10 cellular contexts compared by ENCODE assay signal in genomic region chr7:120402368-120402767, GRCh38.
DNase-seq lines count a peak whose midpoint lies in the region; ATAC-seq, FAIRE-seq and TF ChIP-seq lines count a peak whose summit lies in the region.
"Had no signal": no experiment of that assay in that cellular context is flagged by ENCODE, and none has a peak within 500 bp of the region (broad histone marks: within the 10 kb centered on the region; RNA-seq: fewer than 3 reads in every experiment).

No MANE protein-coding gene starts in this region.

- H3K36me3 ChIP-seq in HCT116 (ENCODE audit: control insufficient read depth in 1 of 2, insufficient read depth in 2 of 2, low read length in 2 of 2) = no peaks in the 10 kb centered on the region
- H3K36me3 ChIP-seq in Caco-2 (ENCODE audit: control insufficient read depth, insufficient read depth, low read length) = no peaks in the 10 kb centered on the region
- H3K36me3 ChIP-seq in CD8-positive, alpha-beta T cell (ENCODE audit: insufficient read depth, low read length) = no peaks in the 10 kb centered on the region

- TF ChIP-seq POLR2A in HCT116 (IDR thresholded peaks at IDR 0.05; ENCODE audit: borderline replicate concordance, extremely low read depth, insufficient read depth, insufficient read length) = no peak

- H3K27me3 Mint-ChIP-seq in WTC11 (ENCODE audit: low read depth) (no peaks in the 10 kb centered on the region), Caco-2 (ENCODE audit: insufficient read depth, unreplicated experiment) (peaks cover 2% of the 10 kb centered on the region)
- H3K27me3 Mint-ChIP-seq in CD8-positive, alpha-beta T cell (ENCODE audit: low read depth) = no peaks in the 10 kb centered on the region
- H3K27me3 Mint-ChIP-seq: IgD-negative memory B cell had no signal

- H3K4me1 Mint-ChIP-seq in WTC11 (peaks cover 18% of the 10 kb centered on the region), Caco-2 (ENCODE audit: low read depth, unreplicated experiment) (no peaks in the 10 kb centered on the region)
- no peaks in the 10 kb centered on the region for H3K4me1 Mint-ChIP-seq in CD8-positive, alpha-beta T cell (ENCODE audit: low read depth)

- H4K20me1 ChIP-seq in HCT116 (ENCODE audit: insufficient read depth) = no peaks in the 10 kb centered on the region

- no peak for TF ChIP-seq RAD21 in HCT116 (IDR thresholded peaks at IDR 0.05; ENCODE audit: low read depth)

- no peak overlapping the region for H3K9ac ChIP-seq in HCT116 (ENCODE audit: low read length)

- intact Hi-C loops in HCT116 (cut with micrococcal nuclease) (no loop called here), Caco-2 (cut with micrococcal nuclease; ENCODE audit: unreplicated experiment) (no loop called here)
- intact Hi-C loops in CD8-positive, alpha-beta T cell (cut with DNase I, micrococcal nuclease) = no loop called here

- H3K27ac ChIP-seq in HCT116 (ENCODE audit: low read depth, low read length) = no peak overlapping the region
- H3K27ac ChIP-seq in CD8-positive, alpha-beta T cell (ENCODE audit: low read depth, low read length) = no peak overlapping the region

- peak; percentile 84 for FAIRE-seq in islet of Langerhans (lab: Jason Lieb, UNC)

- H3K9me2 ChIP-seq in HCT116 (ENCODE audit: insufficient read depth) = no peaks in the 10 kb centered on the region

- H3K36me3 Mint-ChIP-seq in WTC11 (no peaks in the 10 kb centered on the region), Caco-2 (ENCODE audit: insufficient read depth, unreplicated experiment) (no peaks in the 10 kb centered on the region)
- H3K36me3 Mint-ChIP-seq in CD8-positive, alpha-beta T cell = no peaks in the 10 kb centered on the region
- H3K36me3 Mint-ChIP-seq: IgD-negative memory B cell had no signal

- H3K4me2 ChIP-seq in HCT116 (ENCODE audit: low read length) = peak overlapping the region; percentile 39; the same call in 1 of the 2 replicates

- BruUV-seq in HCT116 (replicated peaks; lab: Mats Ljungman, UMichigan) (no TSS peak), Caco-2 (replicated peaks; lab: Mats Ljungman, UMichigan) (no TSS peak)

- H3K9me3 Mint-ChIP-seq in WTC11 (no peaks in the 10 kb centered on the region), Caco-2 (ENCODE audit: unreplicated experiment) (no peaks in the 10 kb centered on the region)
- H3K9me3 Mint-ChIP-seq in CD8-positive, alpha-beta T cell = peaks cover 2% of the 10 kb centered on the region

- CTCF ChIA-PET in HCT116 (lab: Charles Lee) = no interaction called here
- CTCF ChIA-PET in WTC11 (lab: Charles Lee) = no interaction called here
- CTCF ChIA-PET in Caco-2 (lab: Charles Lee) = no interaction called here
- CTCF ChIA-PET in CD8-positive, alpha-beta T cell (lab: Charles Lee) = interaction anchor here (1.0 kb wide), 1 partner anchor 13 kb away, joined by 5 read pairs; no protein-coding TSS in a partner anchor

- H3K4me3 ChIP-seq in HCT116 (replicated peaks in 1 of 2; ENCODE audit: low read depth in 1 of 2, low read length in 2 of 2) (no peak overlapping the region), Caco-2 (ENCODE audit: low read depth, low read length) (no peak overlapping the region)
- H3K4me3 ChIP-seq in CD8-positive, alpha-beta T cell (ENCODE audit: low read depth, low read length) = no peak overlapping the region

- H3K4me3 Mint-ChIP-seq in WTC11 (no peak overlapping the region), Caco-2 (ENCODE audit: unreplicated experiment) (no peak overlapping the region)
- H3K4me3 Mint-ChIP-seq in CD8-positive, alpha-beta T cell = no peak overlapping the region
- H3K4me3 Mint-ChIP-seq: IgD-negative memory B cell had no signal

- H3K27me3 ChIP-seq in HCT116 (ENCODE audit: insufficient read depth, low read length) = no peaks in the 10 kb centered on the region
- H3K27me3 ChIP-seq in Caco-2 (replicated peaks; ENCODE audit: control insufficient read depth, insufficient read depth, low read length) = no peaks in the 10 kb centered on the region
- no peaks in the 10 kb centered on the region for H3K27me3 ChIP-seq in CD8-positive, alpha-beta T cell (ENCODE audit: insufficient read depth, low read length)

- TF ChIP-seq CTCF in HCT116 (IDR thresholded peaks at IDR 0.05 in 2 of 3, conservative IDR thresholded peaks at IDR 0.05 in 1 of 3; ENCODE audit: borderline replicate concordance in 1 of 3, insufficient read depth in 1 of 3, low read depth in 2 of 3, low read length in 2 of 3) (no peak), WTC11 (IDR thresholded peaks at IDR 0.05) (no peak), Caco-2 (IDR thresholded peaks at IDR 0.05; ENCODE audit: insufficient read depth in 1 of 2, low read depth in 1 of 2, low read length in 1 of 2, severe bottlenecking in 1 of 2, unreplicated experiment in 1 of 2) (no peak)
- no peak for TF ChIP-seq CTCF in CD8-positive, alpha-beta T cell (IDR thresholded peaks at IDR 0.05)

- no peaks in the 10 kb centered on the region for H3K79me2 ChIP-seq in HCT116 (ENCODE audit: insufficient read depth, low read length)

- RAD21 ChIA-PET in HCT116 (lab: Charles Lee; ENCODE audit: low non-redundant PET in 1 of 2, low total read pairs in 2 of 2, uncharacterized antibody in 2 of 2, unreplicated experiment in 2 of 2) = no interaction called here

- no peak overlapping the region for H3K27ac Mint-ChIP-seq in WTC11
- H3K27ac Mint-ChIP-seq in Caco-2 (ENCODE audit: unreplicated experiment) = no peak overlapping the region
- H3K27ac Mint-ChIP-seq in CD8-positive, alpha-beta T cell = no peak overlapping the region
- H3K27ac Mint-ChIP-seq: IgD-negative memory B cell had no signal

- H3K4me1 ChIP-seq in HCT116 (ENCODE audit: control insufficient read depth in 1 of 2, insufficient read depth in 2 of 2, low read length in 2 of 2) (peaks cover 0 to 13% of the 10 kb centered on the region in 2 experiments; a peak in 2 of 4 replicates), Caco-2 (no peaks in the 10 kb centered on the region)
- H3K4me1 ChIP-seq in CD8-positive, alpha-beta T cell (ENCODE audit: insufficient read depth, low read length) = no peaks in the 10 kb centered on the region

- H3K9me3 ChIP-seq in HCT116 (ENCODE audit: control insufficient read depth in 1 of 2, insufficient read depth in 1 of 2, low read depth in 1 of 2, low read length in 2 of 2) = no peaks in the 10 kb centered on the region
- H3K9me3 ChIP-seq in Caco-2 = no peaks in the 10 kb centered on the region
- H3K9me3 ChIP-seq in CD8-positive, alpha-beta T cell (ENCODE audit: low read length) = no peaks in the 10 kb centered on the region

- peak; percentile 53 for ATAC-seq in GM18861 (IDR thresholded peaks at IDR 0.05; ENCODE audit: unreplicated experiment)
- ATAC-seq in HCT116 = no peak
- peak; percentile 55 for ATAC-seq in HG03565 (IDR thresholded peaks at IDR 0.05; ENCODE audit: unreplicated experiment)
- no peak for ATAC-seq in WTC11
- ATAC-seq in CD8-positive, alpha-beta T cell = no peak

- H2AFZ ChIP-seq in HCT116 (ENCODE audit: low read depth, low read length, poor library complexity, severe bottlenecking) = peak overlapping the region; percentile 65

- no peak for DNase-seq in HCT116 (ENCODE audit: low read depth, low spot score)
- no peak for DNase-seq in WTC11 (ENCODE audit: low spot score)
- DNase-seq in Caco-2 = no peak
- DNase-seq in activated naive CD4-positive, alpha-beta T cell treated with anti-CD3 and anti-CD28 coated beads, Interleukin-2, amount 50 U/mL, for 16 hours = no peak
- DNase-seq in CD8-positive, alpha-beta T cell = no peak
- DNase-seq: DMS79 treated with DMSO at 0.1 percent for 48 hours had no signal

- POLR2A ChIA-PET in HCT116 (lab: Charles Lee) = no interaction called here
- POLR2A ChIA-PET in WTC11 (lab: Charles Lee) = no interaction called here
- POLR2A ChIA-PET in Caco-2 (lab: Charles Lee) = no interaction called here
- POLR2A ChIA-PET in CD8-positive, alpha-beta T cell (lab: Charles Lee) = no interaction called here

TF ChIP-seq in HCT116, 20 proteins besides CTCF, POLR2A, EP300 and RAD21:
- TF ChIP-seq SP1 (IDR thresholded peaks at IDR 0.05; ENCODE audit: low read depth) (peak; percentile 34; the same call in 1 of the 2 replicates), EGR1 (IDR thresholded peaks at IDR 0.05; ENCODE audit: low read depth) (no peak), MAX (IDR thresholded peaks at IDR 0.05) (0 out of 2 replicates have a peak, but pooled peaks have one; percentile 24), ZFX (IDR thresholded peaks at IDR 0.05) (no peak), FOSL1 (IDR thresholded peaks at IDR 0.05; ENCODE audit: low read depth) (peak; percentile 45)

TF ChIP-seq in WTC11, 78 proteins besides CTCF, POLR2A, EP300 and RAD21 (continues in another document):
- TF ChIP-seq OVOL2 (CRISPR knock-in tag; IDR thresholded peaks at IDR 0.05; ENCODE audit: borderline replicate concordance) = no peak
- no peak for TF ChIP-seq NR3C1 (CRISPR knock-in tag; conservative IDR thresholded peaks at IDR 0.05; ENCODE audit: low read depth)
- TF ChIP-seq ARID4B (CRISPR knock-in tag; IDR thresholded peaks at IDR 0.05; ENCODE audit: borderline replicate concordance) = no peak
- TF ChIP-seq ZNF138 (CRISPR knock-in tag; conservative IDR thresholded peaks at IDR 0.05) = no peak
- no peak for TF ChIP-seq IRF2 (CRISPR knock-in tag; IDR thresholded peaks at IDR 0.05; ENCODE audit: borderline replicate concordance, low read depth)

Comparison
In these comparisons a context has a peak if more than half of its experiments do, and no peak if none do; other contexts are left out.
1. ATAC-seq: peak in GM18861 (single experiment) and HG03565 (single experiment); none in HCT116 (single experiment), WTC11 (single experiment) and CD8-positive, alpha-beta T cell (single experiment).